19 cellular contexts compared by ENCODE assay signal in the genomic region with DNA sequence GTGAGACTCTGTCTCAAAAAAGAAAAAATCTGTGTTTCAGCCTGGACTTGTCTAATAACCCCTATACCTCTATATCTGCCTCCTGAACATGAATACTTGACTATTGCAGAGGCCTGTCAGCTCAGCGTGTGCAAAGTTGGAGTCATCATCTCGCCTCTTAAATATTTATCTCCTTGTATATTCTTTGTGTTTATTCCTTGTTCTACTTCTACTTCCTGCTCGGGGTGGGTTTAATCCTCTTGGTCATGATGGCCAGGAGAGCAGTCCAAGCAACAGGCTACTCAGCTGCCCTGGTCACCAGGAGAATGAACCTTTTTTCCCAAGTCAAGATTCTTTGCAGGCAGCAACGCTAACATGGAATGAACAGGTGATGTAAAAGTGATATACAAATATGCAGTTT.
"Had no signal": no experiment of that assay in that cellular context is flagged by ENCODE, and none has a peak within 500 bp of the region (broad histone marks: within the 10 kb centered on the region; RNA-seq: fewer than 3 reads in every experiment).

No MANE protein-coding gene starts in this region.

- H3K9me3 ChIP-seq: gastrocnemius medialis, left lung, ovary, psoas muscle, sigmoid colon, thoracic aorta, transverse colon, upper lobe of right lung, uterus had no signal

- H3K4me3 ChIP-seq: gastrocnemius medialis, left lung, ovary, psoas muscle, sigmoid colon, thoracic aorta, transverse colon, upper lobe of right lung, uterus had no signal

- H3K27ac ChIP-seq: gastrocnemius medialis, left lung, ovary, psoas muscle, sigmoid colon, thoracic aorta, transverse colon, upper lobe of right lung, uterus had no signal

- H3K36me3 ChIP-seq: ovary, thoracic aorta, upper lobe of right lung, uterus had no signal

- H3K27me3 ChIP-seq: gastrocnemius medialis, left lung, ovary, sigmoid colon, transverse colon, upper lobe of right lung, uterus had no signal

- H3K4me1 ChIP-seq: gastrocnemius medialis, psoas muscle, transverse colon, upper lobe of right lung, uterus had no signal

- ATAC-seq: effector memory CD8-positive, alpha-beta T cell; gastrocnemius medialis; left cardiac atrium; left lung; natural killer cell; psoas muscle; right cardiac atrium; stimulated activated naive B cell treated with anti-CD40 and anti-IgM and Interleukin-4, amounts not matched to agents 10 μg/mL and 1 μg/mL and 100 μg/mL, for 72 hours; upper lobe of right lung had no signal

- DNase-seq: cortex of kidney; effector memory CD8-positive, alpha-beta T cell; erythroblast; gastrocnemius medialis; head of caudate nucleus; left cardiac atrium; left lung; natural killer cell; occipital lobe; ovary; posterior cingulate gyrus; psoas muscle; right cardiac atrium; sigmoid colon; stimulated activated naive B cell treated with anti-CD40 and anti-IgM and Interleukin-4, amounts not matched to agents 10 μg/mL and 1 μg/mL and 100 μg/mL, for 72 hours; transverse colon; upper lobe of right lung; uterus had no signal
